ENCODE assay signal across 1 cellular context in genomic region chr4:172850838-172851237, GRCh38.
TF ChIP-seq lines count a peak whose summit lies in the region.

No MANE protein-coding gene starts in this region.

TF ChIP-seq in IMR-90, 13 proteins besides CTCF, POLR2A, EP300 and RAD21:
- TF ChIP-seq USF2 (IDR thresholded peaks at IDR 0.05; ENCODE audit: low read depth, low read length) (peak; percentile 82), SMC3 (IDR thresholded peaks at IDR 0.05; ENCODE audit: low read depth, low read length) (no peak), RCOR1 (IDR thresholded peaks at IDR 0.05; ENCODE audit: insufficient replicate concordance, low read length) (no peak), MXI1 (IDR thresholded peaks at IDR 0.05; ENCODE audit: borderline replicate concordance, low read depth, low read length) (peak; percentile 71; the same call in 1 of the 2 replicates), ELK1 (IDR thresholded peaks at IDR 0.05; ENCODE audit: borderline replicate concordance, low read depth, low read length) (no peak), RFX5 (IDR thresholded peaks at IDR 0.05; ENCODE audit: low read depth, low read length) (no peak), CHD1 (IDR thresholded peaks at IDR 0.05; ENCODE audit: low read depth, low read length) (no peak), CEBPB (IDR thresholded peaks at IDR 0.05; ENCODE audit: low read depth, low read length) (peak; percentile 83), BHLHE40 (IDR thresholded peaks at IDR 0.05; ENCODE audit: low read depth, low read length) (no peak), FOS (IDR thresholded peaks at IDR 0.05; ENCODE audit: low read depth, low read length) (peak; percentile 86; the same call in 1 of the 2 replicates), MAZ (IDR thresholded peaks at IDR 0.05; ENCODE audit: borderline replicate concordance, low read depth, low read length) (peak; percentile 80), NFE2L2 (IDR thresholded peaks at IDR 0.05; ENCODE audit: low read depth, low read length) (peak; percentile 42; the same call in 1 of the 2 replicates), MAFK (IDR thresholded peaks at IDR 0.05; ENCODE audit: low read depth, low read length) (no peak)
